ENCODE assay signal across 20 cellular contexts in the genomic region with DNA sequence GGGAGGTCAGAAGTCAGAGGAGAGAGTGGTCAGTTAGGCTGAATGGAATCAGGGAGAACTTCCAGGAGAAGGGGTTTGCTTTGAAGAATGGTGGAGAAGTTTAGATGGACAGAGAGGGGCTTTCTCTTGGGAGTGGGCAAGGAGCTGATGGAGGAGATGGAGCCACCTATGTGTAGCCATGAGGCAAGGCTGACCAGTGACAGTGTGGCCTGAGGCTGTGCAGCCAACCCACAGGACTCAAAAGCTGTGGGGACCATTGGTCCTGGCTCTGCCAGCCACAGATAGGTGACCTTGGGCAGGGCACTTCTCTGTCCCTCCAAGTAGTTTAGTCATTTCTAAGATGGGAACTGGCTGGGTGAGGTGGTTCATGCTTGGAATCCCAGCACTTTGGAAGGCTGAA. TPM values are rescaled to one million over a fixed set of nuclear protein-coding genes. Genes with fewer than 3 reads are reported as not detected.
DNase-seq lines count a peak whose midpoint lies in the region; FAIRE-seq and TF ChIP-seq lines count a peak whose summit lies in the region.
"Had no signal": no experiment of that assay in that cellular context is flagged by ENCODE, and none has a peak within 500 bp of the region (broad histone marks: within the 10 kb centered on the region; RNA-seq: fewer than 3 reads in every experiment).

No MANE protein-coding gene starts in this region.

- no peak overlapping the region for H2AFZ ChIP-seq in astrocyte (ENCODE audit: low read depth, low read length)

- POLR2A ChIA-PET in GM10248 (lab: Yijun Ruan, JAX) = no interaction called here

- H3K4me2 ChIP-seq in astrocyte (ENCODE audit: low read length) = no peak overlapping the region

- peaks cover 2% of the 10 kb centered on the region for H3K36me3 Mint-ChIP-seq in astrocyte (ENCODE audit: low read depth, unreplicated experiment)

- peak overlapping the region; percentile 46 for H3K4me3 Mint-ChIP-seq in astrocyte (ENCODE audit: unreplicated experiment)
- H3K4me3 Mint-ChIP-seq: B cell; CD4-positive, alpha-beta T cell had no signal

- no peaks in the 10 kb centered on the region for H3K79me2 ChIP-seq in astrocyte (ENCODE audit: insufficient read depth, low read length)

- peaks cover 9% of the 10 kb centered on the region for H3K9me3 Mint-ChIP-seq in astrocyte (ENCODE audit: unreplicated experiment)
- H3K9me3 Mint-ChIP-seq: CD4-positive, alpha-beta T cell had no signal

- H3K27me3 ChIP-seq in astrocyte (ENCODE audit: insufficient read depth, low read length) (peaks cover 70% of the 10 kb centered on the region), WERI-Rb-1 (ENCODE audit: insufficient read depth, low read depth, severe bottlenecking) (no peaks in the 10 kb centered on the region)

- no peak for TF ChIP-seq CTCF in GM10248 (IDR thresholded peaks at IDR 0.05; ENCODE audit: control extremely low read depth, extremely low read depth, low read depth, missing control alignments)
- TF ChIP-seq CTCF in astrocyte (IDR thresholded peaks at IDR 0.05; ENCODE audit: insufficient read depth, low read depth, low read length) = no peak
- no peak for TF ChIP-seq CTCF in WERI-Rb-1 (IDR thresholded peaks at IDR 0.05; ENCODE audit: low read depth, low read length)

- H3K4me1 Mint-ChIP-seq in astrocyte (ENCODE audit: low read depth, unreplicated experiment) = peaks cover 6% of the 10 kb centered on the region

- no peak for FAIRE-seq in astrocyte (lab: Jason Lieb, UNC)
- FAIRE-seq: GM12891 had no signal

- no peak overlapping the region for H3K27ac Mint-ChIP-seq in astrocyte (ENCODE audit: unreplicated experiment)
- H3K27ac Mint-ChIP-seq: B cell; CD4-positive, alpha-beta T cell had no signal

- no peaks in the 10 kb centered on the region for H3K4me1 ChIP-seq in astrocyte (ENCODE audit: insufficient read depth, low read length)

- H3K27me3 Mint-ChIP-seq in astrocyte (ENCODE audit: low read depth, unreplicated experiment) = peaks cover 48% of the 10 kb centered on the region

- CTCF ChIA-PET in GM10248 (lab: Yijun Ruan, JAX) = interaction anchor here (1.5 to 1.7 kb wide), 2 partner anchors 31 to 36 kb away, joined by 3 to 5 read pairs; no protein-coding TSS in a partner anchor

- H3K36me3 ChIP-seq in astrocyte (ENCODE audit: insufficient read depth, low read length) (no peaks in the 10 kb centered on the region), WERI-Rb-1 (no peaks in the 10 kb centered on the region)

- no peak overlapping the region for H3K27ac ChIP-seq in astrocyte (ENCODE audit: low read depth, low read length)
- no peak overlapping the region for H3K27ac ChIP-seq in WERI-Rb-1

- H3K4me3 ChIP-seq in astrocyte (ENCODE audit: insufficient read depth, low read depth, low read length) (no peak overlapping the region), WERI-Rb-1 (ENCODE audit: low read depth, low read length) (no peak overlapping the region)

- DNase-seq in GM10248 (ENCODE audit: extremely low spot score) (peak; percentile 6), astrocyte (ENCODE audit: low read depth) (no peak), mesenteric fat pad (ENCODE audit: low spot score) (peak; percentile 55), SIG-M5 treated with dmso at 0.1 percent for 504 hours (lab: John Stamatoyannopoulos, UW; ENCODE audit: unreplicated experiment) (no peak), NK-92 (lab: John Stamatoyannopoulos, UW; ENCODE audit: unreplicated experiment) (no peak), WERI-Rb-1 (no peak)
- DNase-seq in stimulated activated CD8-positive, alpha-beta memory T cell treated with anti-CD3 and anti-CD28 coated beads, Interleukin-4, amount 100 ng/mL, for 48 hours = peak; percentile 9
- DNase-seq: ACHN; CD4-positive, alpha-beta T cell; DMS79; Kasumi-1; NCI-H187 treated with DMSO at 0.1 percent for 48 hours; NCI-H2171; NCI-H446 treated with DMSO at 0.1 percent for 48 hours; NCI-H774 had no signal

- peaks cover 24% of the 10 kb centered on the region for H4K20me1 ChIP-seq in astrocyte (ENCODE audit: insufficient read depth, low read length)

- H3K9ac ChIP-seq in astrocyte (ENCODE audit: low read length) = no peak overlapping the region

- H3K9me3 ChIP-seq in astrocyte (ENCODE audit: insufficient read depth, low read depth, low read length) (no peaks in the 10 kb centered on the region), WERI-Rb-1 (ENCODE audit: severe bottlenecking) (no peaks in the 10 kb centered on the region)

RNA-seq across cellular contexts. Expression of gene NEURL1, which starts 18.7 kb away (rescaled TPM):
- 1.4 and 1.5 TPM in 2 replicates for total RNA-seq in astrocyte
- total RNA-seq in mesenteric fat pad = 0.13 TPM
- total RNA-seq: Calu3 had no signal

RNA-seq across cellular contexts. Expression of gene CALHM3, which starts 33.1 kb away (rescaled TPM):
- total RNA-seq in astrocyte (not detected in 2 replicates), mesenteric fat pad (not detected)
- total RNA-seq: B cell; Calu3; CD4-positive, alpha-beta T cell; G401; Right ventricle myocardium inferior had no signal

RNA-seq across cellular contexts. Expression of gene CALHM1, which starts 53.5 kb away (rescaled TPM):
- not detected in 2 replicates for total RNA-seq in astrocyte
- total RNA-seq in mesenteric fat pad = not detected
- total RNA-seq: Calu3; CD4-positive, alpha-beta T cell; G401; Right ventricle myocardium inferior had no signal

RNA-seq across cellular contexts. Expression of gene CALHM2, which starts 60.0 kb away (rescaled TPM):
- 1.2 and 1.4 TPM in 2 replicates for total RNA-seq in astrocyte
- total RNA-seq in mesenteric fat pad = 40.3 TPM

Comparison
In these comparisons a context has a peak if more than half of its experiments do, and no peak if none do; other contexts are left out.
1. DNase-seq: peak in GM10248 (single experiment), mesenteric fat pad (single experiment) and stimulated activated CD8-positive, alpha-beta memory T cell treated with anti-CD3 and anti-CD28 coated beads, Interleukin-4, amount 100 ng/mL, for 48 hours (single experiment); none in astrocyte (single experiment), SIG-M5 treated with dmso at 0.1 percent for 504 hours (single experiment), NK-92 (single experiment) and WERI-Rb-1 (single experiment).